Comparison of ENCODE assay signal across 10 cellular contexts in genomic region chr1:94258873-94259331, GRCh38. TPM values are rescaled to one million over a fixed set of nuclear protein-coding genes. Genes with fewer than 3 reads are reported as not detected.
A peak's percentile ranks its signal among the peaks of the same experiment; 100 is the strongest.
DNase-seq lines count a peak whose midpoint lies in the region; ATAC-seq and TF ChIP-seq lines count a peak whose summit lies in the region.
"Had no signal": no experiment of that assay in that cellular context is flagged by ENCODE, and none has a peak within 500 bp of the region (broad histone marks: within the 10 kb centered on the region; RNA-seq: fewer than 3 reads in every experiment).

No MANE protein-coding gene starts in this region.

- H2AFZ ChIP-seq in PC-3 (ENCODE audit: low read length) (no peak overlapping the region), osteoblast (ENCODE audit: low read length) (no peak overlapping the region)

- H3K27me3 ChIP-seq in BJ (ENCODE audit: control insufficient read depth, insufficient read depth, low read length) (no peaks in the 10 kb centered on the region), PC-3 (ENCODE audit: low read length) (no peaks in the 10 kb centered on the region), osteoblast (ENCODE audit: insufficient read depth, low read length) (no peaks in the 10 kb centered on the region)

- H3K36me3 ChIP-seq in BJ (ENCODE audit: control insufficient read depth, insufficient read depth, low read length): no peaks in the 10 kb centered on the region
- no peaks in the 10 kb centered on the region for H3K36me3 ChIP-seq in PC-3 (ENCODE audit: low read depth, low read length)
- H3K36me3 ChIP-seq in osteoblast (ENCODE audit: insufficient read depth, low read length): no peaks in the 10 kb centered on the region

- peak; percentile 69 for ATAC-seq in PC-3
- ATAC-seq in HG02885 (IDR thresholded peaks at IDR 0.05; ENCODE audit: poor library complexity, unreplicated experiment): no peak
- no peak for ATAC-seq in HG03159 (IDR thresholded peaks at IDR 0.05; ENCODE audit: unreplicated experiment)
- ATAC-seq: K562 had no signal

- H3K9me3 Mint-ChIP-seq in mesothelial cell of epicardium: peaks cover 9% of the 10 kb centered on the region

- peaks cover 24% of the 10 kb centered on the region for H3F3A ChIP-seq in PC-3 (ENCODE audit: low read length, unreplicated experiment)

- H3K27me3 Mint-ChIP-seq in mesothelial cell of epicardium (ENCODE audit: low read depth): peaks cover 1% of the 10 kb centered on the region

- DNase-seq in BJ (ENCODE audit: low read depth) (peak; percentile 95), PC-3 (peak; percentile 99), epithelial cell of proximal tubule (ENCODE audit: low read depth) (peak; percentile 82), osteoblast (ENCODE audit: insufficient read length, low spot score, missing footprints) (peak; percentile 89), erythroblast (lab: John Stamatoyannopoulos, UW) (no peak), mesothelial cell of epicardium (ENCODE audit: low spot score in 2 of 2, unreplicated experiment in 2 of 2) (no peak)

- no TSS peak for BruUV-seq in PC-3 (replicated peaks; lab: Mats Ljungman, UMichigan)

- no peaks in the 10 kb centered on the region for H3K9me3 ChIP-seq in PC-3 (ENCODE audit: low read length)
- H3K9me3 ChIP-seq in osteoblast (ENCODE audit: low read depth, low read length): no peaks in the 10 kb centered on the region

- H3K4me3 ChIP-seq in BJ (ENCODE audit: low read depth, low read length) (no peak overlapping the region), PC-3 (ENCODE audit: low read length) (no peak overlapping the region), epithelial cell of proximal tubule (ENCODE audit: low read depth, low read length) (no peak overlapping the region), osteoblast (ENCODE audit: insufficient read depth, low read length) (no peak overlapping the region)
- H3K4me3 ChIP-seq: K562, SK-N-MC had no signal

- peak overlapping the region; percentile 76 for H3K9ac ChIP-seq in PC-3 (ENCODE audit: low read length)

- H3K4me1 ChIP-seq in PC-3 (ENCODE audit: insufficient read depth, low read length) (peaks cover 64% of the 10 kb centered on the region), osteoblast (ENCODE audit: insufficient read depth, low read length) (peaks cover 37% of the 10 kb centered on the region)

- intact Hi-C loops in PC-3 (cut with micrococcal nuclease): loop anchor here (1.0 kb wide), 3 partner anchors 13 to 66 kb away; no protein-coding TSS in a partner anchor

- H3K27ac ChIP-seq in PC-3 (ENCODE audit: low read length) (peak overlapping the region; percentile 98), osteoblast (ENCODE audit: low read depth, low read length) (peak overlapping the region; percentile 94)
- H3K27ac ChIP-seq: SK-N-MC had no signal

- no peaks in the 10 kb centered on the region for H3K4me1 Mint-ChIP-seq in mesothelial cell of epicardium

- TF ChIP-seq POLR2A in erythroblast (IDR thresholded peaks at IDR 0.05; ENCODE audit: low read length): no peak

- no peaks in the 10 kb centered on the region for H3K36me3 Mint-ChIP-seq in mesothelial cell of epicardium

- H3K4me2 ChIP-seq in PC-3 (ENCODE audit: low read length) (peak overlapping the region; percentile 69), osteoblast (ENCODE audit: insufficient read depth, low read length) (peak overlapping the region; percentile 61)

- CTCF ChIA-PET in BJ (lab: Yijun Ruan, JAX) (interaction anchor here (1.0 to 3.6 kb wide), 3 partner anchors 11 to 76 kb away, joined by 3 to 17 read pairs (median 4); no protein-coding TSS in a partner anchor), PC-3 (lab: Charles Lee) (interaction anchor here (0.6 to 1.2 kb wide), 4 partner anchors 27 to 76 kb away, joined by 3 to 11 read pairs (median 4); no protein-coding TSS in a partner anchor)

- no peak overlapping the region for H3K4me3 Mint-ChIP-seq in mesothelial cell of epicardium

- H4K20me1 ChIP-seq in PC-3 (ENCODE audit: low read length): no peaks in the 10 kb centered on the region
- no peaks in the 10 kb centered on the region for H4K20me1 ChIP-seq in osteoblast (ENCODE audit: insufficient read depth, low read length)

- H3K9me2 ChIP-seq in PC-3 (replicated peaks; ENCODE audit: low read length): no peaks in the 10 kb centered on the region

- no peak overlapping the region for H3K27ac Mint-ChIP-seq in mesothelial cell of epicardium

- POLR2A ChIA-PET in BJ (lab: Charles Lee) (interaction anchor here (0.7 to 1.0 kb wide), 2 partner anchors 21 to 392 kb away, joined by 3 to 4 read pairs; partner anchors contain the start of gene ARHGAP29), PC-3 (lab: Charles Lee; ENCODE audit: unreplicated experiment) (interaction anchor here (0.6 to 1.2 kb wide), 7 partner anchors 11 to 238 kb away, joined by 3 to 11 read pairs (median 4); partner anchors contain the start of gene ARHGAP29)

- no peak for TF ChIP-seq CTCF in BJ (IDR thresholded peaks at IDR 0.05; ENCODE audit: insufficient read depth, low read depth, low read length)
- TF ChIP-seq CTCF in PC-3 (conservative IDR thresholded peaks at IDR 0.05; ENCODE audit: low read depth, low read length): no peak
- no peak for TF ChIP-seq CTCF in epithelial cell of proximal tubule (conservative IDR thresholded peaks at IDR 0.05; ENCODE audit: low read depth, low read length)
- TF ChIP-seq CTCF in osteoblast (IDR thresholded peaks at IDR 0.05; ENCODE audit: extremely low read depth, low read depth, low read length): no peak
- TF ChIP-seq CTCF in mesothelial cell of epicardium (IDR thresholded peaks at IDR 0.05; ENCODE audit: unreplicated experiment): no peak

- H3K79me2 ChIP-seq in PC-3 (ENCODE audit: low read length) (peaks cover 31% of the 10 kb centered on the region), osteoblast (ENCODE audit: insufficient read depth, low read length) (no peaks in the 10 kb centered on the region)

RNA-seq across cellular contexts. Expression of gene ARHGAP29, which starts 21.5 kb away (rescaled TPM):
- 21.5 and 40.4 TPM in 2 replicates for polyA plus RNA-seq in BJ (2011; rRNA removed)
- polyA minus RNA-seq in BJ (2011; rRNA and poly(A)+ RNA removed): 25.5 and 29.1 TPM in 2 replicates
- total RNA-seq in PC-3 (2014; rRNA removed) (161 and 166 TPM in 2 replicates), epithelial cell of proximal tubule (131 and 132 TPM in 2 replicates), osteoblast (13.3 and 17.0 TPM in 2 replicates), mesothelial cell of epicardium (110 to 115 TPM (median 114 TPM) in 3 replicates)

Comparison
In these comparisons a context has a peak if more than half of its experiments do, and no peak if none do; other contexts are left out.
1. DNase-seq: peak in BJ (single experiment), PC-3 (single experiment), epithelial cell of proximal tubule (single experiment) and osteoblast (single experiment); none in erythroblast (0 of 2) and mesothelial cell of epicardium (0 of 2).